8 cellular contexts compared by ENCODE assay signal in the genomic region with DNA sequence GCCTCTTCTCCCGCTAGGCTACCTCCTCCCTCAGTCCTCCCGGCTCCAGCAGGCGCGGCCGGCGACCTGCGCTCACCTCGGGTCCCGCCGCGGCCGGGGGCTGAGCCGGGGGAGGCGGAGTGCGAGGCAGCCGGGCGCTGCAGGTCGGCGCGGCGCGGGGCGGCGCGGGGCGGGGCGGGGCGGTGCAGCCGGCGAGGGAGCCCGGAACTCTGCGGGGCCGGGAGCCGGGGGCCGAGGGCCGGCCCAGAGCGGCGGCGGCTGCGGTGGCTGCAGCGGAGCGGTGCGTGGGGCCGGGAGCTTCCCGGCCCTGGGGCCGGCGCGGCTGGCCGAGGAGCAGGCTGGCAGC. TPM values are rescaled to one million over a fixed set of nuclear protein-coding genes. Genes with fewer than 3 reads are reported as not detected.
DNase-seq lines count a peak whose midpoint lies in the region; ATAC-seq and TF ChIP-seq lines count a peak whose summit lies in the region.

No MANE protein-coding gene starts in this region.

- H3K36me3 Mint-ChIP-seq in T-helper 2 cell treated with Interferon-gamma antibody and Interleukin-4, amounts not matched to agents 5 μg/mL and 100 μg/mL, for 36 hours (ENCODE audit: low read depth): peaks cover 20% of the 10 kb centered on the region

- no peaks in the 10 kb centered on the region for H3K27me3 Mint-ChIP-seq in T-helper 2 cell treated with Interferon-gamma antibody and Interleukin-4, amounts not matched to agents 5 μg/mL and 100 μg/mL, for 36 hours (ENCODE audit: low read depth)

- no peak overlapping the region for H3K27ac Mint-ChIP-seq in T-helper 2 cell treated with Interferon-gamma antibody and Interleukin-4, amounts not matched to agents 5 μg/mL and 100 μg/mL, for 36 hours

- peak overlapping the region; percentile 93 for H3K4me3 ChIP-seq in ACC112 (ENCODE audit: low read depth, low read length)
- peak overlapping the region; percentile 68 to 87 (median 78) for H3K4me3 ChIP-seq in stomach

- 0 to 1% (median 0%) methylated on average over 2 to 46 of the region's 49 CpGs for WGBS in stomach, 5 donors

- 0 out of 2 replicates have a peak, but pooled peaks cover 2% of the 10 kb centered on the region for H3K36me3 ChIP-seq in ACC112 (ENCODE audit: insufficient read depth, low read length)
- H3K36me3 ChIP-seq in stomach: no peaks in the 10 kb centered on the region

- H3K27ac ChIP-seq in ACC112 (ENCODE audit: low read depth, low read length): peak overlapping the region; percentile 84; the same call in 1 of the 2 replicates
- peak overlapping the region; percentile 60 for H3K27ac ChIP-seq in cingulate gyrus (ENCODE audit: low read depth, low read length)
- H3K27ac ChIP-seq in stomach: peak overlapping the region; percentile 97 to 100 (median 98)

- peak; percentile 48 for ATAC-seq in GM19023 (IDR thresholded peaks at IDR 0.05; ENCODE audit: unreplicated experiment)
- peak; percentile 50 for ATAC-seq in HG03135 (IDR thresholded peaks at IDR 0.05; ENCODE audit: unreplicated experiment)

- no peaks in the 10 kb centered on the region for H3K9me3 ChIP-seq in stomach

- H3K27me3 ChIP-seq in ACC112 (ENCODE audit: insufficient read depth, low read length) (no peaks in the 10 kb centered on the region), stomach (no peaks in the 10 kb centered on the region)

- H3K9me3 Mint-ChIP-seq in T-helper 2 cell treated with Interferon-gamma antibody and Interleukin-4, amounts not matched to agents 5 μg/mL and 100 μg/mL, for 36 hours: no peaks in the 10 kb centered on the region

- peaks cover 53% of the 10 kb centered on the region for H3K4me1 Mint-ChIP-seq in T-helper 2 cell treated with Interferon-gamma antibody and Interleukin-4, amounts not matched to agents 5 μg/mL and 100 μg/mL, for 36 hours (ENCODE audit: low read depth)

- peaks cover 40% of the 10 kb centered on the region for H3K79me2 ChIP-seq in ACC112 (ENCODE audit: control insufficient read depth, insufficient read depth, low read length, unreplicated experiment)

- TF ChIP-seq EP300 in stomach (IDR thresholded peaks at IDR 0.05): no peak

- intact Hi-C loops in stomach (cut with DNase I; ENCODE audit: low total_unique reads): loop anchor here (10.0 kb wide), 1 partner anchor 91 kb away; no protein-coding TSS in a partner anchor

- TF ChIP-seq CTCF in stomach (IDR thresholded peaks at IDR 0.05): no peak

- peaks cover 19% of the 10 kb centered on the region for H3K4me1 ChIP-seq in ACC112 (ENCODE audit: control insufficient read depth, insufficient read depth, low read length, unreplicated experiment)
- H3K4me1 ChIP-seq in stomach: peaks cover 26 to 64% (median 46%) of the 10 kb centered on the region in 4 donors

- peak; percentile 70 for DNase-seq in T-helper 2 cell treated with Interferon-gamma antibody and Interleukin-4, amounts not matched to agents 5 μg/mL and 100 μg/mL, for 36 hours (ENCODE audit: low spot score)
- DNase-seq in medulla oblongata (ENCODE audit: extremely low spot score) (peak; percentile 20), stomach (peak; percentile 66), NCI-H1436 treated with DMSO at 0.1 percent for 48 hours (lab: John Stamatoyannopoulos, UW) (no peak)

- H2AFZ ChIP-seq in ACC112 (ENCODE audit: low read length, unreplicated experiment): no peak overlapping the region

- no peak for TF ChIP-seq POLR2A in stomach (IDR thresholded peaks at IDR 0.05)

- H3K4me3 Mint-ChIP-seq in T-helper 2 cell treated with Interferon-gamma antibody and Interleukin-4, amounts not matched to agents 5 μg/mL and 100 μg/mL, for 36 hours: peak overlapping the region; percentile 93

RNA-seq across cellular contexts. Expression of gene ACVR1, which starts 0.4 kb away (rescaled TPM):
- total RNA-seq in stomach: 10 to 100 TPM in 3 of 5 donors, 1 to 10 TPM in 2; 2.3 to 32.1 (median 18.4) TPM
- polyA plus RNA-seq in stomach: 1 to 10 TPM; 3.7 to 5.6 (median 5.5) TPM
